In genomic region chr1:63321788-63322247, GRCh38 we compare ENCODE assay signal across 1 cellular context.
TF ChIP-seq lines count a peak whose summit lies in the region.

No MANE protein-coding gene starts in this region.

TF ChIP-seq in HepG2, 621 proteins besides CTCF, POLR2A, EP300 and RAD21 (continued from another document):
- TF ChIP-seq, protein P1, sequence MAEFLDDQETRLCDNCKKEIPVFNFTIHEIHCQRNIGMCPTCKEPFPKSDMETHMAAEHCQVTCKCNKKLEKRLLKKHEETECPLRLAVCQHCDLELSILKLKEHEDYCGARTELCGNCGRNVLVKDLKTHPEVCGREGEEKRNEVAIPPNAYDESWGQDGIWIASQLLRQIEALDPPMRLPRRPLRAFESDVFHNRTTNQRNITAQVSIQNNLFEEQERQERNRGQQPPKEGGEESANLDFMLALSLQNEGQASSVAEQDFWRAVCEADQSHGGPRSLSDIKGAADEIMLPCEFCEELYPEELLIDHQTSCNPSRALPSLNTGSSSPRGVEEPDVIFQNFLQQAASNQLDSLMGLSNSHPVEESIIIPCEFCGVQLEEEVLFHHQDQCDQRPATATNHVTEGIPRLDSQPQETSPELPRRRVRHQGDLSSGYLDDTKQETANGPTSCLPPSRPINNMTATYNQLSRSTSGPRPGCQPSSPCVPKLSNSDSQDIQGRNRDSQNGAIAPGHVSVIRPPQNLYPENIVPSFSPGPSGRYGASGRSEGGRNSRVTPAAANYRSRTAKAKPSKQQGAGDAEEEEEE (CRISPR knock-in tag; IDR thresholded peaks at IDR 0.05; ENCODE audit: borderline replicate concordance) = no peak
- TF ChIP-seq CREM (IDR thresholded peaks at IDR 0.05) (no peak), CREM (CRISPR knock-in tag; IDR thresholded peaks at IDR 0.05) (no peak), RBAK (CRISPR knock-in tag; IDR thresholded peaks at IDR 0.05) (no peak), SMYD3 (CRISPR knock-in tag; IDR thresholded peaks at IDR 0.05) (no peak), ZNF441 (CRISPR knock-in tag; IDR thresholded peaks at IDR 0.05; ENCODE audit: borderline replicate concordance) (no peak), NAIF1 (CRISPR knock-in tag; IDR thresholded peaks at IDR 0.05; ENCODE audit: borderline replicate concordance) (no peak), SMAD9 (CRISPR knock-in tag; IDR thresholded peaks at IDR 0.05) (no peak), ZNF597 (CRISPR knock-in tag; IDR thresholded peaks at IDR 0.05) (no peak), HDAC1 (CRISPR knock-in tag; IDR thresholded peaks at IDR 0.05) (no peak), TCF7L2 (IDR thresholded peaks at IDR 0.05; ENCODE audit: low read depth, low read length) (no peak), MAFF (IDR thresholded peaks at IDR 0.05; ENCODE audit: low read depth, low read length) (no peak), RFX5 (IDR thresholded peaks at IDR 0.05; ENCODE audit: low read depth, low read length) (no peak), MYPOP (CRISPR knock-in tag; IDR thresholded peaks at IDR 0.05) (no peak), MBD4 (IDR thresholded peaks at IDR 0.05; ENCODE audit: borderline replicate concordance, low read length) (no peak), TMF1 (CRISPR knock-in tag; IDR thresholded peaks at IDR 0.05; ENCODE audit: low read depth) (no peak), ZNF251 (CRISPR knock-in tag; IDR thresholded peaks at IDR 0.05) (no peak)
